In the genomic region with DNA sequence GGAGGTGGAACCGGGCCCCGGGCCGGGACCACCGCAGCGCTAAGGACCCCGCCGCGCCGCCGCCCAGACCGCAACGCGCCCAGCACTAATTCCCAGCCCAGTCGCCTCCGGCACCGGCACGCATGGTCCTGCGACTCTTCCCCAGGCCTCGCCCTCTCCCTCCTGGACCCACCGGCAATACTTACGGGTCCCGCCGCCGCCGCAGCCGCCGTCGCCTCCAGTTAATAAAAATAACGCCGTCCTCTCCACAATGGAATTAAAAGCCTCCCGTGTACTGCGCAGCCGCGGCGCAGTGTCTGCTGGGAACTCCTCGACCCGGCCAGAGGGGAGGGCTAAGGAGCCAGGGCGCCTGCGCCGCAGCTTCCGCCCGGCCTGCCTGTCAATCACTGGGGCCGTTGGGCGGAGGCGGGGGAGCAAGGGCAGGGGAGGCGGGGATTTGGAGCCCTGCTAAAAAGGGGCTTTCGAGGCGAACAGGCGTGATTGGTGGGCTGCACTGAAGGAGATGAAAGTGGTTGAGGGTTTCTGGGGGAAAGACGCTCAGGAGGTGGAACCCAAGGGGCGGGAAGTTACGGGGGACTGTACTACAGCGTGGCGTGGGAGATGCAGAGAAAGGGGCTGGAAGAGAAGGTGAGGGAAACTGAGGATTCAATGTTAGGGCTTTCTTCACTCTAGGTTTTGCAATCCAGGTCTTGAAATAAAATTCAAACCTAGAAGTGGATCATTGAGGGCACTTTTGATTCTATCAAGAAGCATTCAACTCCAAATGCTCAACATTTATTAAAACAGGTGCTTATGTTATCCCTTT, we compare ENCODE assay signal across 8 cellular contexts. TPM values are rescaled to one million over a fixed set of nuclear protein-coding genes. Genes with fewer than 3 reads are reported as not detected.
DNase-seq lines count a peak whose midpoint lies in the region; ATAC-seq lines count a peak whose summit lies in the region.

A gene with protein sequence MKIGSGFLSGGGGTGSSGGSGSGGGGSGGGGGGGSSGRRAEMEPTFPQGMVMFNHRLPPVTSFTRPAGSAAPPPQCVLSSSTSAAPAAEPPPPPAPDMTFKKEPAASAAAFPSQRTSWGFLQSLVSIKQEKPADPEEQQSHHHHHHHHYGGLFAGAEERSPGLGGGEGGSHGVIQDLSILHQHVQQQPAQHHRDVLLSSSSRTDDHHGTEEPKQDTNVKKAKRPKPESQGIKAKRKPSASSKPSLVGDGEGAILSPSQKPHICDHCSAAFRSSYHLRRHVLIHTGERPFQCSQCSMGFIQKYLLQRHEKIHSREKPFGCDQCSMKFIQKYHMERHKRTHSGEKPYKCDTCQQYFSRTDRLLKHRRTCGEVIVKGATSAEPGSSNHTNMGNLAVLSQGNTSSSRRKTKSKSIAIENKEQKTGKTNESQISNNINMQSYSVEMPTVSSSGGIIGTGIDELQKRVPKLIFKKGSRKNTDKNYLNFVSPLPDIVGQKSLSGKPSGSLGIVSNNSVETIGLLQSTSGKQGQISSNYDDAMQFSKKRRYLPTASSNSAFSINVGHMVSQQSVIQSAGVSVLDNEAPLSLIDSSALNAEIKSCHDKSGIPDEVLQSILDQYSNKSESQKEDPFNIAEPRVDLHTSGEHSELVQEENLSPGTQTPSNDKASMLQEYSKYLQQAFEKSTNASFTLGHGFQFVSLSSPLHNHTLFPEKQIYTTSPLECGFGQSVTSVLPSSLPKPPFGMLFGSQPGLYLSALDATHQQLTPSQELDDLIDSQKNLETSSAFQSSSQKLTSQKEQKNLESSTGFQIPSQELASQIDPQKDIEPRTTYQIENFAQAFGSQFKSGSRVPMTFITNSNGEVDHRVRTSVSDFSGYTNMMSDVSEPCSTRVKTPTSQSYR (minus strand): TSS at position 276 of the 805 bp plus-strand sequence. CDS start 331 bp downstream, outside the sequence.

- peak; percentile 91 for DNase-seq in DMS153 (lab: John Stamatoyannopoulos, UW)
- DNase-seq in OCI-M1 (lab: John Stamatoyannopoulos, UW), result peak; percentile 96
- peak; percentile 92 for DNase-seq in activated T-cell treated with anti-CD3 and anti-CD28 coated beads for 1 hour (ENCODE audit: low read depth)
- DNase-seq in epidermal melanocyte (ENCODE audit: insufficient read length, low spot score), result peak; percentile 94
- peak; percentile 79 for DNase-seq in middle frontal gyrus (ENCODE audit: extremely low spot score, low spot score)
- DNase-seq in stimulated activated CD8-positive, alpha-beta memory T cell treated with anti-CD3 and anti-CD28 coated beads, Interleukin-2, amount 100 ng/mL, for 1 hour (ENCODE audit: low read depth in 2 of 2), result peak; percentile 90 to 92

- H3K4me1 Mint-ChIP-seq in IgD-negative memory B cell, result peaks cover 34 to 46% (median 36%) of the 10 kb centered on the region in 3 donors

- H3K36me3 Mint-ChIP-seq in IgD-negative memory B cell, result peaks cover 3% of the 10 kb centered on the region

- no peaks in the 10 kb centered on the region for H3K27me3 Mint-ChIP-seq in IgD-negative memory B cell

- peak within 1 kb of the TSS; percentile 79 to 99 (median 96) for H3K27ac Mint-ChIP-seq in IgD-negative memory B cell

- H3K9me3 Mint-ChIP-seq in IgD-negative memory B cell, result no peaks in the 10 kb centered on the region

- peak within 1 kb of the TSS; percentile 96 to 100 (median 97) for H3K4me3 Mint-ChIP-seq in IgD-negative memory B cell

- ATAC-seq in GM21576 (IDR thresholded peaks at IDR 0.05; ENCODE audit: unreplicated experiment), result peak; percentile 96

RNA-seq across cellular contexts. Expression of the gene that starts here (rescaled TPM):
- polyA plus RNA-seq in IgD-negative memory B cell, result 30.9 TPM

Comparison
In these comparisons a context has a peak if more than half of its experiments do, and no peak if none do; other contexts are left out.
1. Peak in every context shown above with its lines: DNase-seq and ATAC-seq.